10 cellular contexts compared by ENCODE assay signal in genomic region chr17:75069783-75070182, GRCh38. TPM values are rescaled to one million over a fixed set of nuclear protein-coding genes. Genes with fewer than 3 reads are reported as not detected.
A peak's percentile ranks its signal among the peaks of the same experiment; 100 is the strongest.
DNase-seq lines count a peak whose midpoint lies in the region; ATAC-seq and TF ChIP-seq lines count a peak whose summit lies in the region.
"Had no signal": no experiment of that assay in that cellular context is flagged by ENCODE, and none has a peak within 500 bp of the region (broad histone marks: within the 10 kb centered on the region; RNA-seq: fewer than 3 reads in every experiment).

No MANE protein-coding gene starts in this region.

- no peak overlapping the region for H3K4me3 ChIP-seq in foreskin fibroblast (ENCODE audit: low read depth in 1 of 2, low read length in 2 of 2)
- H3K4me3 ChIP-seq: coronary artery had no signal

- DNase-seq in AG08395 (ENCODE audit: low spot score) (peak; percentile 56), SK-MEL-5 (ENCODE audit: low read depth, low spot score) (peak; percentile 51), foreskin fibroblast (peak in 1 of 2 donors; percentile 67), dedifferentiated amniotic fluid mesenchymal stem cell (ENCODE audit: extremely low spot score) (no peak), cerebellar nuclear complex (lab: John Stamatoyannopoulos, UW) (no peak)

- ATAC-seq in GM19395 (IDR thresholded peaks at IDR 0.05; ENCODE audit: unreplicated experiment) (no peak), HG03025 (IDR thresholded peaks at IDR 0.05; ENCODE audit: low FRiP score, unreplicated experiment) (no peak)

- in situ Hi-C loops in SK-MEL-5 (cut with HindIII; ENCODE audit: low pct_unique_long_range_greater_than_20kb, low sequenced_read_pairs), result no loop called here

- TF ChIP-seq CTCF in GM12873 (IDR thresholded peaks at IDR 0.05; ENCODE audit: insufficient read depth, low read depth, low read length, missing control alignments) (peak; percentile 26), foreskin fibroblast (IDR thresholded peaks at IDR 0.05; ENCODE audit: low read depth, low read length) (peak; percentile 51)

RNA-seq across cellular contexts. Expression of gene SLC16A5, which starts 18.0 kb away (rescaled TPM):
- 0.19 TPM in 1 of 2 replicates, not detected in the other for total RNA-seq in SK-MEL-5 (2014; rRNA removed; shearing (Covaris generic))
- polyA plus RNA-seq in SK-MEL-5 (2015; cell fraction: cytosol; rRNA removed), result 0.05 TPM in 1 of 2 replicates, not detected in the other
- 0.68 TPM in 1 of 2 replicates, not detected in the other for polyA plus RNA-seq in SK-MEL-5 (2015; cell fraction: nucleus; rRNA removed)
- polyA plus RNA-seq: neural cell had no signal

RNA-seq across cellular contexts. Expression of gene KCTD2, which starts 22.8 kb away (rescaled TPM):
- 23.3 and 26.6 TPM in 2 replicates for total RNA-seq in SK-MEL-5 (2014; rRNA removed; shearing (Covaris generic))
- polyA plus RNA-seq in SK-MEL-5 (2015; cell fraction: cytosol; rRNA removed), result 31.7 and 38.6 TPM in 2 replicates
- 23.1 and 34.6 TPM in 2 replicates for polyA plus RNA-seq in SK-MEL-5 (2015; cell fraction: nucleus; rRNA removed)

RNA-seq across cellular contexts. Expression of gene ATP5PD, which starts 23.0 kb away (rescaled TPM):
- total RNA-seq in SK-MEL-5 (2014; rRNA removed; shearing (Covaris generic)), result 557 and 623 TPM in 2 replicates
- polyA plus RNA-seq in SK-MEL-5 (2015; cell fraction: cytosol; rRNA removed), result 298 and 430 TPM in 2 replicates
- 107 and 127 TPM in 2 replicates for polyA plus RNA-seq in SK-MEL-5 (2015; cell fraction: nucleus; rRNA removed)

RNA-seq across cellular contexts. Expression of gene ARMC7, which starts 40.0 kb away (rescaled TPM):
- 4.9 and 5.4 TPM in 2 replicates for total RNA-seq in SK-MEL-5 (2014; rRNA removed; shearing (Covaris generic))
- 17.7 and 18.2 TPM in 2 replicates for polyA plus RNA-seq in SK-MEL-5 (2015; cell fraction: cytosol; rRNA removed)
- 9.5 and 15.8 TPM in 2 replicates for polyA plus RNA-seq in SK-MEL-5 (2015; cell fraction: nucleus; rRNA removed)

RNA-seq across cellular contexts. Expression of gene MRPL58, which starts 57.3 kb away (rescaled TPM):
- total RNA-seq in SK-MEL-5 (2014; rRNA removed; shearing (Covaris generic)), result 92.6 and 96.0 TPM in 2 replicates
- 88.1 and 100 TPM in 2 replicates for polyA plus RNA-seq in SK-MEL-5 (2015; cell fraction: cytosol; rRNA removed)
- 29.4 and 30.9 TPM in 2 replicates for polyA plus RNA-seq in SK-MEL-5 (2015; cell fraction: nucleus; rRNA removed)

Comparison
In these comparisons a context has a peak if more than half of its experiments do, and no peak if none do; other contexts are left out.
1. DNase-seq: peak in AG08395 (single experiment) and SK-MEL-5 (single experiment); none in dedifferentiated amniotic fluid mesenchymal stem cell (single experiment) and cerebellar nuclear complex (0 of 2).